Comparison of ENCODE assay signal across 8 cellular contexts in the genomic region with DNA sequence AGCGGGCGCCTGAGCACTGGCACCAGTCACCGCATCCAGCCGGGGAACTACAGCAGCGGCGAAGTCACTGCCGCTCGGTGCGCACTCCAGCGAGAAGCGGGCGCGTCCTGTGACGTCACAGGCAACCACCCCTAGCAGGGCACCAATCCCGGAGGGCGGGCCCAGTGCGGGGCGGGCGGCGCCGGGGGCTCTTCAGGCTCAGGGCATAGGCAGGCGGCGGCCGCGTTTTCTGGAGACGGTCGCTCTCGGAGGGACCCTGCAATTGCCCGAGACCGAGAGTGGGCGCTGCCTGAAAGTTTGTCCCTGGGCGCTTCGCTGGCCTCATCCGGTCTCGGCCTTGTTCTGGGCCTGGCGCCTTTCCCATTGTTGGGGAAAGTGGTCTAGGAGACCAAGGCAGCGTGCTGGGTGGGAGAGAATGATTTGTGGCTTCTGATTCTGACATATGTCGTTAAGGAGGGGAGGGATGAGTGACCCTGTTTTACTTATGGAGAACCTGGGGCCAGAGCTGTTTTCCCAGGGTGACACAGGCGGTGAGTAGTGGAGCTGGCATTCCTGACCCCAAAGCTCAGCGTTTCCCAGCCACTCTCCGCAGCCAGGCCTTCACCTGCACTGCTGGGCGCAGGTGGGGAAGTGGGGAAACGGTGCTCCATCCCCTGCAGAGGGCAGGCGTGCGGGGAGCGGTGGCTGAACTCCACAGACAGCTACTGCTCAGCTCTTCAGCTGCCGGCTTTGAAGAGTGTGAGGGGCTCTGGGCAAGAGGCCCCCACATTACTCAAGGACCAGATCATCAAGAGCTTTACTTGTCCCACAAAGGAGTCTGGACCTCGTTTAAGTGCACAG. TPM values are rescaled to one million over a fixed set of nuclear protein-coding genes. Genes with fewer than 3 reads are reported as not detected.
DNase-seq lines count a peak whose midpoint lies in the region; ATAC-seq and TF ChIP-seq lines count a peak whose summit lies in the region.
"Not testable (repeated sequence)": the region's sequence is repeated elsewhere in the genome, so short reads cannot be mapped to it uniquely, and the experiment has no call there.

A gene with protein sequence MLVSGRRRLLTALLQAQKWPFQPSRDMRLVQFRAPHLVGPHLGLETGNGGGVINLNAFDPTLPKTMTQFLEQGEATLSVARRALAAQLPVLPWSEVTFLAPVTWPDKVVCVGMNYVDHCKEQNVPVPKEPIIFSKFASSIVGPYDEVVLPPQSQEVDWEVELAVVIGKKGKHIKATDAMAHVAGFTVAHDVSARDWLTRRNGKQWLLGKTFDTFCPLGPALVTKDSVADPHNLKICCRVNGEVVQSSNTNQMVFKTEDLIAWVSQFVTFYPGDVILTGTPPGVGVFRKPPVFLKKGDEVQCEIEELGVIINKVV (minus strand): TSS at position 111 of the 840 bp plus-strand sequence. CDS start 3,176 bp downstream, outside the sequence.

- H3K27me3 ChIP-seq in A673 (replicated peaks; ENCODE audit: insufficient read depth, low read depth, low read length, poor library complexity); breast epithelium; smooth muscle cell (ENCODE audit: low read depth): not testable (repeated sequence)

- peak within 1 kb of the TSS; percentile 71 for H3K4me2 ChIP-seq in smooth muscle cell

- peak; percentile 95 for ATAC-seq in GM19025 (IDR thresholded peaks at IDR 0.05; ENCODE audit: low read depth, unreplicated experiment)
- peak; percentile 84 for ATAC-seq in HG03135 (IDR thresholded peaks at IDR 0.05; ENCODE audit: unreplicated experiment)

- WGBS in smooth muscle cell (ENCODE audit: low lambda C conversion rate), result 4% methylated on average over 33 of the region's 48 CpGs

- not testable (repeated sequence) for TF ChIP-seq POLR2A in breast epithelium (IDR thresholded peaks at IDR 0.05)

- POLR2A ChIA-PET in A673 (lab: Charles Lee; ENCODE audit: low non-redundant PET), result not testable (repeated sequence)

- H3F3A ChIP-seq in smooth muscle cell (ENCODE audit: low read depth), result not testable (repeated sequence)

- H4K20me1 ChIP-seq in smooth muscle cell (ENCODE audit: low read depth), result not testable (repeated sequence)

- H3K4me1 ChIP-seq in A673 (ENCODE audit: insufficient read depth, low read length, poor library complexity, severe bottlenecking); breast epithelium; smooth muscle cell (ENCODE audit: low read depth): not testable (repeated sequence)

- intact Hi-C loops in A673 (cut with micrococcal nuclease; ENCODE audit: unreplicated experiment); breast epithelium (cut with DNase I; ENCODE audit: low total_unique reads): not testable (repeated sequence)

- peak within 1 kb of the TSS; percentile 32 for H3K4me3 ChIP-seq in A673 (ENCODE audit: low read depth, low read length, poor library complexity, severe bottlenecking)
- H3K4me3 ChIP-seq in breast epithelium, result peak within 1 kb of the TSS; percentile 36 to 65 (median 48)
- peak within 1 kb of the TSS; percentile 45 for H3K4me3 ChIP-seq in smooth muscle cell

- H3K27ac ChIP-seq in A673 (ENCODE audit: low read depth, low read length, poor library complexity, severe bottlenecking); smooth muscle cell (ENCODE audit: low read depth): not testable (repeated sequence)
- H3K27ac ChIP-seq in breast epithelium, result peak within 1 kb of the TSS; percentile 43 to 89

- DNase-seq in A673 (ENCODE audit: low spot score) (peak; percentile 68), NCI-H345 (lab: John Stamatoyannopoulos, UW) (peak; percentile 55), breast epithelium (ENCODE audit: low spot score in 2 of 2) (peak; percentile 66 to 81), iPS-NIHi11 (ENCODE audit: low spot score) (peak; percentile 78), smooth muscle cell (lab: John Stamatoyannopoulos, UW; ENCODE audit: unreplicated experiment) (peak; percentile 18)
- peak; percentile 80 for DNase-seq in activated CD4-positive, alpha-beta T cell treated with anti-CD3 and anti-CD28 coated beads for 1 hour

- H2AFZ ChIP-seq in smooth muscle cell (ENCODE audit: low read depth), result peak within 1 kb of the TSS; percentile 54

- not testable (repeated sequence) for H3K9me3 ChIP-seq in A673 (ENCODE audit: low read depth, low read length, poor library complexity, severe bottlenecking); breast epithelium; smooth muscle cell (replicated peaks; ENCODE audit: low read depth)

- CTCF ChIA-PET in A673 (lab: Charles Lee), result not testable (repeated sequence)

- not testable (repeated sequence) for BruUV-seq in A673 (replicated peaks; lab: Mats Ljungman, UMichigan)

- not testable (repeated sequence) for TF ChIP-seq CTCF in A673 (conservative IDR thresholded peaks at IDR 0.05; ENCODE audit: low read depth, low read length); breast epithelium (IDR thresholded peaks at IDR 0.05); smooth muscle cell (IDR thresholded peaks at IDR 0.05; ENCODE audit: borderline replicate concordance, insufficient read depth, poor library complexity, severe bottlenecking)

- H3K9ac ChIP-seq in smooth muscle cell (ENCODE audit: low read depth), result peak within 1 kb of the TSS; percentile 47

- not testable (repeated sequence) for H3K79me2 ChIP-seq in smooth muscle cell (ENCODE audit: low read depth)

- H3K36me3 ChIP-seq in A673 (ENCODE audit: insufficient read depth, low read length, poor library complexity, severe bottlenecking); breast epithelium; smooth muscle cell (ENCODE audit: low read depth): not testable (repeated sequence)

RNA-seq across cellular contexts. Expression of the gene that starts here (rescaled TPM):
- total RNA-seq in A673 (2021) (6.3 and 9.0 TPM in 2 replicates), breast epithelium (10 to 100 TPM; 14.0 to 17.7 (median 15.2) TPM), smooth muscle cell (14.6 and 16.0 TPM in 2 replicates)
- polyA plus RNA-seq in smooth muscle cell, result 31.2 and 37.6 TPM in 2 replicates

Comparison
In these comparisons a context has a peak if more than half of its experiments do, and no peak if none do; other contexts are left out.
1. DNase-seq: peak in every context shown above with its lines; median percentile 80 in activated CD4-positive, alpha-beta T cell treated with anti-CD3 and anti-CD28 coated beads for 1 hour; 78 in iPS-NIHi11; 74 in breast epithelium; 68 in A673; 55 in NCI-H345; 18 in smooth muscle cell.